8 cellular contexts compared by ENCODE assay signal in genomic region chrX:20265726-20266681, GRCh38. TPM values are rescaled to one million over a fixed set of nuclear protein-coding genes. Genes with fewer than 3 reads are reported as not detected.
A peak's percentile ranks its signal among the peaks of the same experiment; 100 is the strongest.
DNase-seq lines count a peak whose midpoint lies in the region; ATAC-seq, FAIRE-seq and TF ChIP-seq lines count a peak whose summit lies in the region.

No MANE protein-coding gene starts in this region.

- peaks cover 29% of the 10 kb centered on the region for H3K27me3 ChIP-seq in iPS-15b (ENCODE audit: control insufficient read depth, insufficient read depth, low read length)
- H3K27me3 ChIP-seq in small intestine (ENCODE audit: control insufficient read depth in 2 of 2, insufficient read depth in 2 of 2, low read length in 2 of 2) = no peaks in the 10 kb centered on the region

- H3K27ac ChIP-seq in small intestine (ENCODE audit: low read depth in 1 of 2, low read length in 1 of 2) = peak overlapping the region; percentile 78 to 95

- H3K4me3 ChIP-seq in iPS-15b (ENCODE audit: low read depth, low read length) = peak overlapping the region; percentile 76
- peak overlapping the region; percentile 69 to 91 for H3K4me3 ChIP-seq in small intestine (ENCODE audit: low read depth in 1 of 2, low read length in 2 of 2)

- H3K9ac ChIP-seq in iPS-15b (ENCODE audit: low read depth, low read length) = no peak overlapping the region

- FAIRE-seq in small intestine (lab: Jason Lieb, UNC) = no peak

- peak; percentile 21 for ATAC-seq in HG02981 (IDR thresholded peaks at IDR 0.05; ENCODE audit: unreplicated experiment)
- peak; percentile 8 for ATAC-seq in SK-N-SH treated with all-trans-retinoic acid at 6 μM for 48 hours

- H3K36me3 ChIP-seq in iPS-15b (ENCODE audit: control insufficient read depth, insufficient read depth, low read length) = no peaks in the 10 kb centered on the region
- no peaks in the 10 kb centered on the region for H3K36me3 ChIP-seq in small intestine (ENCODE audit: control insufficient read depth in 2 of 2, insufficient read depth in 2 of 2, low read length in 2 of 2)

- H3K9me3 ChIP-seq in iPS-15b (ENCODE audit: control insufficient read depth, insufficient read depth, low read length) (no peaks in the 10 kb centered on the region), small intestine (ENCODE audit: control insufficient read depth, low read depth) (no peaks in the 10 kb centered on the region)

- H3K4me1 ChIP-seq in iPS-15b (ENCODE audit: control insufficient read depth, insufficient read depth, low read length) (no peaks in the 10 kb centered on the region), small intestine (ENCODE audit: control insufficient read depth in 2 of 2, insufficient read depth in 1 of 2, low read depth in 1 of 2, low read length in 1 of 2) (no peaks in the 10 kb centered on the region)

- peak; percentile 44 for DNase-seq in NCI-H748 (lab: John Stamatoyannopoulos, UW; ENCODE audit: unreplicated experiment)
- DNase-seq in NCI-H748 treated with DMSO at 0.1 percent for 48 hours (lab: John Stamatoyannopoulos, UW) = no peak
- DNase-seq in astrocyte of the hippocampus (ENCODE audit: low read depth, low spot score) = peak; percentile 27
- peak; percentile 12 for DNase-seq in small intestine
- DNase-seq in GM19238 (ENCODE audit: insufficient read length, low spot score) = no peak

- 1 to 38% (median 5%) methylated on average over 41 to 75 of the region's 75 CpGs for WGBS in small intestine, 3 donors

TF ChIP-seq in SK-N-SH treated with all-trans-retinoic acid at 6 μM for 48 hours, 23 proteins besides CTCF, POLR2A, EP300 and RAD21:
- no peak for TF ChIP-seq PATZ1 (CRISPR knock-in tag; IDR thresholded peaks at IDR 0.05; ENCODE audit: borderline replicate concordance)
- TF ChIP-seq TSHZ2 (CRISPR knock-in tag; IDR thresholded peaks at IDR 0.05) = no peak
- no peak for TF ChIP-seq TOX (CRISPR knock-in tag; IDR thresholded peaks at IDR 0.05; ENCODE audit: borderline replicate concordance)
- TF ChIP-seq RARB (CRISPR knock-in tag; IDR thresholded peaks at IDR 0.05) = no peak
- TF ChIP-seq OSR1 (CRISPR knock-in tag; IDR thresholded peaks at IDR 0.05) = no peak
- TF ChIP-seq POU6F1 (CRISPR knock-in tag; IDR thresholded peaks at IDR 0.05; ENCODE audit: borderline replicate concordance, low read depth) = no peak
- TF ChIP-seq ZNF70 (CRISPR knock-in tag; IDR thresholded peaks at IDR 0.05) = no peak
- TF ChIP-seq ESRRG (CRISPR knock-in tag; IDR thresholded peaks at IDR 0.05) = no peak
- TF ChIP-seq ARNTL (CRISPR knock-in tag; IDR thresholded peaks at IDR 0.05; ENCODE audit: borderline replicate concordance, low read depth) = no peak
- no peak for TF ChIP-seq PPARA (CRISPR knock-in tag; IDR thresholded peaks at IDR 0.05; ENCODE audit: borderline replicate concordance)
- no peak for TF ChIP-seq ZNF8 (CRISPR knock-in tag; IDR thresholded peaks at IDR 0.05)
- TF ChIP-seq CREB5 (CRISPR knock-in tag; IDR thresholded peaks at IDR 0.05; ENCODE audit: low read depth) = no peak
- no peak for TF ChIP-seq SNAI2 (CRISPR knock-in tag; IDR thresholded peaks at IDR 0.05)
- no peak for TF ChIP-seq GLIS3 (CRISPR knock-in tag; IDR thresholded peaks at IDR 0.05)
- TF ChIP-seq ZC3H10 (CRISPR knock-in tag; IDR thresholded peaks at IDR 0.05) = no peak
- no peak for TF ChIP-seq ISL1 (CRISPR knock-in tag; IDR thresholded peaks at IDR 0.05)
- no peak for TF ChIP-seq ZFP3 (CRISPR knock-in tag; IDR thresholded peaks at IDR 0.05)
- no peak for TF ChIP-seq CSDC2 (CRISPR knock-in tag; IDR thresholded peaks at IDR 0.05)
- no peak for TF ChIP-seq ZNF565 (CRISPR knock-in tag; conservative IDR thresholded peaks at IDR 0.05; ENCODE audit: low read depth)

RNA-seq across cellular contexts. Expression of gene RPS6KA3, which starts 0.7 kb away (rescaled TPM):
- 10 to 100 TPM; 11.1 to 18.0 (median 15.2) TPM for polyA plus RNA-seq in small intestine

Comparison
In these comparisons a context has a peak if more than half of its experiments do, and no peak if none do; other contexts are left out.
1. DNase-seq: peak in NCI-H748 (single experiment), astrocyte of the hippocampus (single experiment) and small intestine (single experiment); none in NCI-H748 treated with DMSO at 0.1 percent for 48 hours (single experiment) and GM19238 (single experiment).